In genomic region chr2:86223682-86224560, GRCh38 we compare ENCODE assay signal across 11 cellular contexts. TPM values are rescaled to one million over a fixed set of nuclear protein-coding genes. Genes with fewer than 3 reads are reported as not detected.
DNase-seq lines count a peak whose midpoint lies in the region; ATAC-seq and TF ChIP-seq lines count a peak whose summit lies in the region.
"Had no signal": no experiment of that assay in that cellular context is flagged by ENCODE, and none has a peak within 500 bp of the region (broad histone marks: within the 10 kb centered on the region; RNA-seq: fewer than 3 reads in every experiment).

No MANE protein-coding gene starts in this region.

- H3K4me3 ChIP-seq in choroid plexus epithelial cell (ENCODE audit: low read depth, low read length) (no peak overlapping the region), mucosa of rectum (ENCODE audit: low read length in 2 of 2) (no peak overlapping the region), transverse colon (no peak overlapping the region)
- H3K4me3 ChIP-seq: HAP-1 had no signal

- in situ Hi-C loops in transverse colon (cut with MboI; ENCODE audit: low pct_ligation_motif_present in 1 of 4, low pct_unique_long_range_greater_than_20kb in 1 of 4, low sequenced_read_pairs in 3 of 4): loop anchor here in 2 of 4 donors (10.0 to 25.0 kb wide), 3 partner anchors 138 to 221 kb away; partner anchors contain the start of gene KDM3A (in 1 of the 2)

- no peaks in the 10 kb centered on the region for H3K9me3 Mint-ChIP-seq in activated naive CD4-positive, alpha-beta T cell treated with anti-CD3 and anti-CD28 coated beads, Interleukin-2, amount 50 U/mL, for 72 hours

- H3K9me3 ChIP-seq in mucosa of rectum (ENCODE audit: control insufficient read depth in 2 of 2, low read length in 2 of 2): no peaks in the 10 kb centered on the region
- H3K9me3 ChIP-seq in transverse colon: no peaks in the 10 kb centered on the region
- H3K9me3 ChIP-seq: HAP-1 had no signal

- TF ChIP-seq POLR2A in transverse colon (IDR thresholded peaks at IDR 0.05): no peak

- H3K27ac ChIP-seq in mucosa of rectum (ENCODE audit: low read depth in 2 of 2, low read length in 2 of 2) (peak overlapping the region; percentile 29 to 32), transverse colon (peak overlapping the region; percentile 51 to 87 (median 76))

- H3K4me1 ChIP-seq in mucosa of rectum (ENCODE audit: control insufficient read depth in 2 of 2, insufficient read depth in 2 of 2, low read length in 2 of 2) (peaks cover 8% of the 10 kb centered on the region in 2 donors), transverse colon (peaks cover 4 to 24% (median 18%) of the 10 kb centered on the region in 4 donors)

- H3K27ac Mint-ChIP-seq in activated naive CD4-positive, alpha-beta T cell treated with anti-CD3 and anti-CD28 coated beads, Interleukin-2, amount 50 U/mL, for 72 hours: peak overlapping the region; percentile 19 to 66

- H3K36me3 ChIP-seq in mucosa of rectum (ENCODE audit: control insufficient read depth in 2 of 2, insufficient read depth in 2 of 2, low read length in 2 of 2) (no peaks in the 10 kb centered on the region), transverse colon (no peaks in the 10 kb centered on the region)
- H3K36me3 ChIP-seq: HAP-1 had no signal

- H3K27me3 ChIP-seq in mucosa of rectum (ENCODE audit: control insufficient read depth in 2 of 2, insufficient read depth in 2 of 2, low read length in 2 of 2) (no peaks in the 10 kb centered on the region), transverse colon (no peaks in the 10 kb centered on the region)

- ATAC-seq in activated naive CD4-positive, alpha-beta T cell treated with anti-CD3 and anti-CD28 coated beads, Interleukin-2, amount 50 U/mL, for 72 hours: no peak
- no peak for ATAC-seq in GM21825 (IDR thresholded peaks at IDR 0.05; ENCODE audit: unreplicated experiment)

- no peak for DNase-seq in activated naive CD4-positive, alpha-beta T cell treated with anti-CD3 and anti-CD28 coated beads, Interleukin-2, amount 50 U/mL, for 72 hours (ENCODE audit: low spot score in 2 of 2)
- DNase-seq in activated naive CD4-positive, alpha-beta T cell treated with anti-CD3 and anti-CD28 coated beads, Interleukin-2, amount 50 U/mL, for 16 hours: no peak
- peak; percentile 35 for DNase-seq in choroid plexus epithelial cell (ENCODE audit: low read depth)
- no peak for DNase-seq in transverse colon
- no peak for DNase-seq in HT-29 (ENCODE audit: low spot score)
- DNase-seq in HEK293T (ENCODE audit: extremely low spot score): no peak
- DNase-seq: activated effector memory CD4-positive, alpha-beta T cell treated with anti-CD3 and anti-CD28 coated beads, Interleukin-2, amount 50 U/mL, for 16 hours; NCI-H2171 treated with DMSO at 0.1 percent for 48 hours had no signal

- intact Hi-C loops in transverse colon (cut with DNase I; ENCODE audit: low total_unique reads): loop anchor here (10.0 kb wide), 1 partner anchor 111 kb away; the partner anchor contains the start of gene REEP1

- no peaks in the 10 kb centered on the region for H3K36me3 Mint-ChIP-seq in activated naive CD4-positive, alpha-beta T cell treated with anti-CD3 and anti-CD28 coated beads, Interleukin-2, amount 50 U/mL, for 72 hours

- POLR2A ChIA-PET in HEK293T (lab: Yijun Ruan, JAX): no interaction called here

- 80 to 86% methylated on average over 1 to 2 of the region's 2 CpGs for WGBS in transverse colon (ENCODE audit: low coverage in 1 of 2), 2 donors

- CTCF ChIA-PET in HEK293T (lab: Yijun Ruan, JAX): no interaction called here

- no peak for TF ChIP-seq EP300 in transverse colon (IDR thresholded peaks at IDR 0.05; ENCODE audit: low read depth)

- no peak overlapping the region for H3K9ac ChIP-seq in mucosa of rectum (ENCODE audit: low read depth in 1 of 2, low read length in 2 of 2)

- no peak for TF ChIP-seq CTCF in choroid plexus epithelial cell (conservative IDR thresholded peaks at IDR 0.05; ENCODE audit: low read depth, low read length)
- TF ChIP-seq CTCF in transverse colon (IDR thresholded peaks at IDR 0.05): no peak

TF ChIP-seq in HEK293T, 16 proteins besides CTCF, POLR2A, EP300 and RAD21:
- no peak for TF ChIP-seq L3MBTL2 (conservative IDR thresholded peaks at IDR 0.05)
- TF ChIP-seq TARDBP (IDR thresholded peaks at IDR 0.05): no peak
- TF ChIP-seq HDGF (IDR thresholded peaks at IDR 0.05; ENCODE audit: borderline replicate concordance): no peak
- TF ChIP-seq ARNT (IDR thresholded peaks at IDR 0.05): no peak
TF ChIP-seq in HEK293T: peak in this region for 0.

RNA-seq across cellular contexts. Expression of gene MRPL35, which starts 24.7 kb away (rescaled TPM):
- total RNA-seq in activated naive CD4-positive, alpha-beta T cell treated with anti-CD3 and anti-CD28 coated beads, Interleukin-2, amount 50 U/mL, for 72 hours: 10 to 100 TPM; 47.2 to 60.5 TPM
- 10 to 100 TPM in 3 of 4 donors, 1 to 10 TPM in 1; 7.2 to 53.2 (median 38.4) TPM for total RNA-seq in transverse colon
- total RNA-seq in HT-29 (2014; rRNA removed; shearing (Covaris generic)): 13.4 and 14.7 TPM in 2 replicates

RNA-seq across cellular contexts. Expression of gene IMMT, which starts 28.7 kb away (rescaled TPM):
- 100 to 1,000 TPM; 177 to 180 TPM for total RNA-seq in activated naive CD4-positive, alpha-beta T cell treated with anti-CD3 and anti-CD28 coated beads, Interleukin-2, amount 50 U/mL, for 72 hours
- 100 to 1,000 TPM in 1 of 4 donors, 10 to 100 TPM in 3; 44.4 to 149 (median 85.8) TPM for total RNA-seq in transverse colon
- 44.3 and 52.1 TPM in 2 replicates for total RNA-seq in HT-29 (2014; rRNA removed; shearing (Covaris generic))
